In genomic region chr6:158767714-158768113, GRCh38 we compare ENCODE assay signal across 1 cellular context.
TF ChIP-seq lines count a peak whose summit lies in the region.

No MANE protein-coding gene starts in this region.

TF ChIP-seq in HCT116, 20 proteins besides CTCF, POLR2A, EP300 and RAD21:
- TF ChIP-seq REST (IDR thresholded peaks at IDR 0.05; ENCODE audit: low read depth) (no peak), ATF3 (IDR thresholded peaks at IDR 0.05) (no peak), SRF (IDR thresholded peaks at IDR 0.05; ENCODE audit: low read depth) (no peak), YY1 (IDR thresholded peaks at IDR 0.05; ENCODE audit: extremely low read depth, insufficient replicate concordance, low read depth, low read length) (no peak)
TF ChIP-seq in HCT116: peak in this region for 0.
